Comparison of ENCODE assay signal across 1 cellular context in genomic region chr1:15177710-15178166, GRCh38.
TF ChIP-seq lines count a peak whose summit lies in the region.

No MANE protein-coding gene starts in this region.

TF ChIP-seq in K562, 482 proteins besides CTCF, POLR2A, EP300 and RAD21 (continued from another document and continues in another):
- no peak for TF ChIP-seq ZNF518B (CRISPR knock-in tag; IDR thresholded peaks at IDR 0.05)
- no peak for TF ChIP-seq RHOXF2B (CRISPR knock-in tag; conservative IDR thresholded peaks at IDR 0.05)
- no peak for TF ChIP-seq ATF1 (CRISPR knock-in tag; IDR thresholded peaks at IDR 0.05)
- peak; percentile 83 for TF ChIP-seq ATF1 (tag; IDR thresholded peaks at IDR 0.05)
- TF ChIP-seq PHF21A (IDR thresholded peaks at IDR 0.05; ENCODE audit: borderline replicate concordance, low read depth), result no peak
- TF ChIP-seq THAP7 (CRISPR knock-in tag; IDR thresholded peaks at IDR 0.05), result no peak
- TF ChIP-seq ZNF146 (CRISPR knock-in tag; IDR thresholded peaks at IDR 0.05; ENCODE audit: unreplicated experiment), result no peak
- TF ChIP-seq, protein P1, sequence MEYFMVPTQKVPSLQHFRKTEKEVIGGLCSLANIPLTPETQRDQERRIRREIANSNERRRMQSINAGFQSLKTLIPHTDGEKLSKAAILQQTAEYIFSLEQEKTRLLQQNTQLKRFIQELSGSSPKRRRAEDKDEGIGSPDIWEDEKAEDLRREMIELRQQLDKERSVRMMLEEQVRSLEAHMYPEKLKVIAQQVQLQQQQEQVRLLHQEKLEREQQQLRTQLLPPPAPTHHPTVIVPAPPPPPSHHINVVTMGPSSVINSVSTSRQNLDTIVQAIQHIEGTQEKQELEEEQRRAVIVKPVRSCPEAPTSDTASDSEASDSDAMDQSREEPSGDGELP (CRISPR knock-in tag; IDR thresholded peaks at IDR 0.05; ENCODE audit: borderline replicate concordance), result peak; percentile 68
- peak; percentile 78 for TF ChIP-seq CBFA2T3 (IDR thresholded peaks at IDR 0.05)
- TF ChIP-seq HLTF (IDR thresholded peaks at IDR 0.05), result no peak
- peak; percentile 53; the same call in 1 of the 2 replicates for TF ChIP-seq ZKSCAN8 (CRISPR knock-in tag; IDR thresholded peaks at IDR 0.05)
- TF ChIP-seq, protein P2, sequence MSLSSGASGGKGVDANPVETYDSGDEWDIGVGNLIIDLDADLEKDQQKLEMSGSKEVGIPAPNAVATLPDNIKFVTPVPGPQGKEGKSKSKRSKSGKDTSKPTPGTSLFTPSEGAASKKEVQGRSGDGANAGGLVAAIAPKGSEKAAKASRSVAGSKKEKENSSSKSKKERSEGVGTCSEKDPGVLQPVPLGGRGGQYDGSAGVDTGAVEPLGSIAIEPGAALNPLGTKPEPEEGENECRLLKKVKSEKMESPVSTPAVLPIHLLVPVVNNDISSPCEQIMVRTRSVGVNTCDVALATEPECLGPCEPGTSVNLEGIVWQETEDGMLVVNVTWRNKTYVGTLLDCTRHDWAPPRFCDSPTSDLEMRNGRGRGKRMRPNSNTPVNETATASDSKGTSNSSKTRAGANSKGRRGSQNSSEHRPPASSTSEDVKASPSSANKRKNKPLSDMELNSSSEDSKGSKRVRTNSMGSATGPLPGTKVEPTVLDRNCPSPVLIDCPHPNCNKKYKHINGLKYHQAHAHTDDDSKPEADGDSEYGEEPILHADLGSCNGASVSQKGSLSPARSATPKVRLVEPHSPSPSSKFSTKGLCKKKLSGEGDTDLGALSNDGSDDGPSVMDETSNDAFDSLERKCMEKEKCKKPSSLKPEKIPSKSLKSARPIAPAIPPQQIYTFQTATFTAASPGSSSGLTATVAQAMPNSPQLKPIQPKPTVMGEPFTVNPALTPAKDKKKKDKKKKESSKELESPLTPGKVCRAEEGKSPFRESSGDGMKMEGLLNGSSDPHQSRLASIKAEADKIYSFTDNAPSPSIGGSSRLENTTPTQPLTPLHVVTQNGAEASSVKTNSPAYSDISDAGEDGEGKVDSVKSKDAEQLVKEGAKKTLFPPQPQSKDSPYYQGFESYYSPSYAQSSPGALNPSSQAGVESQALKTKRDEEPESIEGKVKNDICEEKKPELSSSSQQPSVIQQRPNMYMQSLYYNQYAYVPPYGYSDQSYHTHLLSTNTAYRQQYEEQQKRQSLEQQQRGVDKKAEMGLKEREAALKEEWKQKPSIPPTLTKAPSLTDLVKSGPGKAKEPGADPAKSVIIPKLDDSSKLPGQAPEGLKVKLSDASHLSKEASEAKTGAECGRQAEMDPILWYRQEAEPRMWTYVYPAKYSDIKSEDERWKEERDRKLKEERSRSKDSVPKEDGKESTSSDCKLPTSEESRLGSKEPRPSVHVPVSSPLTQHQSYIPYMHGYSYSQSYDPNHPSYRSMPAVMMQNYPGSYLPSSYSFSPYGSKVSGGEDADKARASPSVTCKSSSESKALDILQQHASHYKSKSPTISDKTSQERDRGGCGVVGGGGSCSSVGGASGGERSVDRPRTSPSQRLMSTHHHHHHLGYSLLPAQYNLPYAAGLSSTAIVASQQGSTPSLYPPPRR (CRISPR knock-in tag; IDR thresholded peaks at IDR 0.05; ENCODE audit: borderline replicate concordance), result no peak
- TF ChIP-seq, protein P3, sequence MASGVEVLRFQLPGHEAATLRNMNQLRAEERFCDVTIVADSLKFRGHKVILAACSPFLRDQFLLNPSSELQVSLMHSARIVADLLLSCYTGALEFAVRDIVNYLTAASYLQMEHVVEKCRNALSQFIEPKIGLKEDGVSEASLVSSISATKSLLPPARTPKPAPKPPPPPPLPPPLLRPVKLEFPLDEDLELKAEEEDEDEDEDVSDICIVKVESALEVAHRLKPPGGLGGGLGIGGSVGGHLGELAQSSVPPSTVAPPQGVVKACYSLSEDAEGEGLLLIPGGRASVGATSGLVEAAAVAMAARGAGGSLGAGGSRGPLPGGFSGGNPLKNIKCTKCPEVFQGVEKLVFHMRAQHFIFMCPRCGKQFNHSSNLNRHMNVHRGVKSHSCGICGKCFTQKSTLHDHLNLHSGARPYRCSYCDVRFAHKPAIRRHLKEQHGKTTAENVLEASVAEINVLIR (CRISPR knock-in tag; IDR thresholded peaks at IDR 0.05), result peak; percentile 53; the same call in 1 of the 2 replicates
- 0 out of 2 replicates have a peak, but pooled peaks have one; percentile 41 for TF ChIP-seq ETV5 (CRISPR knock-in tag; IDR thresholded peaks at IDR 0.05; ENCODE audit: low read depth)
- 0 out of 2 replicates have a peak, but pooled peaks have one; percentile 33 for TF ChIP-seq DPF2 (IDR thresholded peaks at IDR 0.05)
- TF ChIP-seq TCFL5 (CRISPR knock-in tag; conservative IDR thresholded peaks at IDR 0.05), result no peak
- peak; percentile 50; the same call in 1 of the 2 replicates for TF ChIP-seq SMARCA4 (IDR thresholded peaks at IDR 0.05)
- TF ChIP-seq CTBP1 (IDR thresholded peaks at IDR 0.05; ENCODE audit: borderline replicate concordance), result peak; percentile 93
- peak; percentile 78; the same call in 1 of the 2 replicates for TF ChIP-seq CREM (IDR thresholded peaks at IDR 0.05; ENCODE audit: low read depth)
- TF ChIP-seq CEBPG (CRISPR knock-in tag; IDR thresholded peaks at IDR 0.05), result no peak
- TF ChIP-seq CEBPG (tag; conservative IDR thresholded peaks at IDR 0.05 in 1 of 2, IDR thresholded peaks at IDR 0.05 in 1 of 2), result peak; percentile 31 to 89; a peak in 3 of 4 replicates
- no peak for TF ChIP-seq MAFG (tag; conservative IDR thresholded peaks at IDR 0.05)
- TF ChIP-seq SOX6 (IDR thresholded peaks at IDR 0.05), result peak; percentile 60; the same call in 1 of the 2 replicates
- no peak for TF ChIP-seq XRCC5 (IDR thresholded peaks at IDR 0.05; ENCODE audit: low read depth, low read length)
- no peak for TF ChIP-seq NR3C1 (CRISPR knock-in tag; IDR thresholded peaks at IDR 0.05)
- TF ChIP-seq KLF16 (IDR thresholded peaks at IDR 0.05), result 0 out of 2 replicates have a peak, but pooled peaks have one; percentile 49
- TF ChIP-seq ZNF76 (CRISPR knock-in tag; IDR thresholded peaks at IDR 0.05; ENCODE audit: borderline replicate concordance), result no peak
- no peak for TF ChIP-seq ARID2 (IDR thresholded peaks at IDR 0.05)
- TF ChIP-seq MCM3 (IDR thresholded peaks at IDR 0.05), result no peak
- 0 out of 2 replicates have a peak, but pooled peaks have one; percentile 48 for TF ChIP-seq SPI1 (IDR thresholded peaks at IDR 0.05; ENCODE audit: borderline replicate concordance, low read depth, low read length)
- TF ChIP-seq, protein P4, sequence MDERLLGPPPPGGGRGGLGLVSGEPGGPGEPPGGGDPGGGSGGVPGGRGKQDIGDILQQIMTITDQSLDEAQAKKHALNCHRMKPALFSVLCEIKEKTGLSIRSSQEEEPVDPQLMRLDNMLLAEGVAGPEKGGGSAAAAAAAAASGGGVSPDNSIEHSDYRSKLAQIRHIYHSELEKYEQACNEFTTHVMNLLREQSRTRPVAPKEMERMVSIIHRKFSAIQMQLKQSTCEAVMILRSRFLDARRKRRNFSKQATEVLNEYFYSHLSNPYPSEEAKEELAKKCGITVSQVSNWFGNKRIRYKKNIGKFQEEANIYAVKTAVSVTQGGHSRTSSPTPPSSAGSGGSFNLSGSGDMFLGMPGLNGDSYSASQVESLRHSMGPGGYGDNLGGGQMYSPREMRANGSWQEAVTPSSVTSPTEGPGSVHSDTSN (CRISPR knock-in tag; IDR thresholded peaks at IDR 0.05; ENCODE audit: low read depth), result no peak
- TF ChIP-seq, protein P4 (tag; conservative IDR thresholded peaks at IDR 0.05; ENCODE audit: low read depth), result peak; percentile 42; the same call in 1 of the 2 replicates
- TF ChIP-seq ZEB2 (IDR thresholded peaks at IDR 0.05), result peak; percentile 49; the same call in 1 of the 2 replicates
- no peak for TF ChIP-seq CHD1 (IDR thresholded peaks at IDR 0.05; ENCODE audit: low read length)
- peak; percentile 49; the same call in 1 of the 2 replicates for TF ChIP-seq TEAD4 (IDR thresholded peaks at IDR 0.05; ENCODE audit: low read length)
- TF ChIP-seq TEAD4 (CRISPR knock-in tag; IDR thresholded peaks at IDR 0.05; ENCODE audit: borderline replicate concordance), result no peak
- TF ChIP-seq XRCC3 (IDR thresholded peaks at IDR 0.05), result no peak
- TF ChIP-seq ZMIZ1 (IDR thresholded peaks at IDR 0.05; ENCODE audit: low read depth in 2 of 2, low read length in 2 of 2), result no peak
- TF ChIP-seq BHLHE40 (IDR thresholded peaks at IDR 0.05; ENCODE audit: low read length), result no peak
- TF ChIP-seq ZNF175 (CRISPR knock-in tag; IDR thresholded peaks at IDR 0.05; ENCODE audit: low read depth), result peak; percentile 72; the same call in 1 of the 2 replicates
- peak; percentile 35; the same call in 1 of the 2 replicates for TF ChIP-seq NCOR1 (IDR thresholded peaks at IDR 0.05)
- no peak for TF ChIP-seq MAFF (IDR thresholded peaks at IDR 0.05; ENCODE audit: low read length)
- TF ChIP-seq FOSL1 (tag; conservative IDR thresholded peaks at IDR 0.05), result 0 out of 2 replicates have a peak, but pooled peaks have one; percentile 25
